7 cellular contexts compared by ENCODE assay signal in genomic region chr9:2087500-2088313, GRCh38.
DNase-seq lines count a peak whose midpoint lies in the region; ATAC-seq, FAIRE-seq and TF ChIP-seq lines count a peak whose summit lies in the region.

No MANE protein-coding gene starts in this region.

- WGBS in K562 (ENCODE audit: insufficient coverage, low coverage, missing lambda C conversion rate), result 77% methylated on average over 5 of the region's 6 CpGs
- 74% methylated on average over 6 of the region's 6 CpGs for WGBS in HepG2 (ENCODE audit: low lambda C conversion rate)

- FAIRE-seq in K562 (lab: Jason Lieb, UNC), result peak; percentile 19
- no peak for FAIRE-seq in HepG2 (lab: Jason Lieb, UNC)

- H3K9ac ChIP-seq in K562 (ENCODE audit: insufficient read depth in 1 of 2, low read depth in 2 of 2, low read length in 2 of 2) (no peak overlapping the region), HepG2 (ENCODE audit: insufficient read depth, low read depth, low read length) (no peak overlapping the region)

- H3K36me3 ChIP-seq in DOHH2 (ENCODE audit: control insufficient read depth, low read length) (peaks cover 94% of the 10 kb centered on the region), K562 (ENCODE audit: control insufficient read depth, insufficient read depth, low read length) (peaks cover 61% of the 10 kb centered on the region; the same call in 2 of the 3 replicates), HepG2 (replicated peaks in 1 of 2; ENCODE audit: control insufficient read depth in 1 of 2, insufficient read depth in 2 of 2, low read length in 2 of 2) (peaks cover 5 to 23% of the 10 kb centered on the region in 2 experiments; a peak in 4 of 5 replicates)

- H3K4me1 ChIP-seq in DOHH2 (ENCODE audit: control insufficient read depth, low read length) (no peaks in the 10 kb centered on the region), K562 (replicated peaks in 1 of 2; ENCODE audit: control insufficient read depth in 2 of 2, insufficient read depth in 2 of 2, low read length in 2 of 2) (no peaks in the 10 kb centered on the region), HepG2 (ENCODE audit: insufficient read depth, low read length) (no peaks in the 10 kb centered on the region)

- no peaks in the 10 kb centered on the region for H3K9me1 ChIP-seq in K562 (ENCODE audit: control insufficient read depth, insufficient read depth, low read length)

- no peak overlapping the region for H3K4me3 ChIP-seq in DOHH2 (ENCODE audit: low read length)
- H3K4me3 ChIP-seq in K562, result no peak overlapping the region
- H3K4me3 ChIP-seq in HepG2 (replicated peaks in 1 of 3; ENCODE audit: insufficient read depth in 1 of 3, low read depth in 2 of 3, low read length in 3 of 3), result no peak overlapping the region

- peak; percentile 43 to 52 for TF ChIP-seq RAD21 in K562 (CRISPR knock-in tag; conservative IDR thresholded peaks at IDR 0.05 in 1 of 2, IDR thresholded peaks at IDR 0.05 in 1 of 2)
- TF ChIP-seq RAD21 in HepG2 (CRISPR knock-in tag; IDR thresholded peaks at IDR 0.05), result no peak

- no peaks in the 10 kb centered on the region for H3K9me3 ChIP-seq in DOHH2 (ENCODE audit: control insufficient read depth, insufficient read depth, low read length)
- no peaks in the 10 kb centered on the region for H3K9me3 ChIP-seq in K562 (replicated peaks; ENCODE audit: control insufficient read depth, insufficient read depth, low read depth, low read length)
- no peaks in the 10 kb centered on the region for H3K9me3 ChIP-seq in HepG2 (ENCODE audit: low read length)

- TF ChIP-seq EP300 in K562 (IDR thresholded peaks at IDR 0.05; ENCODE audit: low read length), result no peak
- TF ChIP-seq EP300 in HepG2 (IDR thresholded peaks at IDR 0.05; ENCODE audit: low read depth in 2 of 2, low read length in 2 of 2), result no peak
- TF ChIP-seq EP300 in HepG2 (CRISPR knock-in tag; IDR thresholded peaks at IDR 0.05; ENCODE audit: borderline replicate concordance), result no peak

- H3K79me2 ChIP-seq in DOHH2 (ENCODE audit: control insufficient read depth, low read length) (no peaks in the 10 kb centered on the region), K562 (ENCODE audit: control insufficient read depth, insufficient read depth, low read length) (no peaks in the 10 kb centered on the region), HepG2 (ENCODE audit: insufficient read depth, low read length) (no peaks in the 10 kb centered on the region)

- intact Hi-C loops in K562 (cut with micrococcal nuclease) (loop anchor here (10.0 kb wide), 2 partner anchors 73 to 143 kb away; partner anchors contain the start of gene SMARCA2), HepG2 (cut with micrococcal nuclease; ENCODE audit: unreplicated experiment) (loop anchor here (5.0 kb wide), 2 partner anchors 165 to 215 kb away; no protein-coding TSS in a partner anchor)

- POLR2A ChIA-PET in K562 (lab: Yijun Ruan, JAX) (no interaction called here), HepG2 (lab: Yijun Ruan, JAX) (no interaction called here)

- TF ChIP-seq POLR2A in K562 (conservative IDR thresholded peaks at IDR 0.05) (no peak), HepG2 (IDR thresholded peaks at IDR 0.05; ENCODE audit: insufficient read depth in 1 of 2, low read depth in 2 of 2, low read length in 2 of 2) (no peak)

- peak; percentile 71 for ATAC-seq in GM19023 (IDR thresholded peaks at IDR 0.05; ENCODE audit: unreplicated experiment)
- peak; percentile 82 for ATAC-seq in HG03135 (IDR thresholded peaks at IDR 0.05; ENCODE audit: unreplicated experiment)
- ATAC-seq in K562, result peak; percentile 83
- ATAC-seq in HepG2, result peak; percentile 71

- no peak overlapping the region for H2AFZ ChIP-seq in K562 (ENCODE audit: low read depth, low read length)
- H2AFZ ChIP-seq in HepG2 (ENCODE audit: low read length), result no peak overlapping the region

- BruUV-seq in K562 (replicated peaks; lab: Mats Ljungman, UMichigan), result no TSS peak
- no TSS peak for BruUV-seq in HepG2 (replicated peaks; lab: Mats Ljungman, UMichigan)

- no peaks in the 10 kb centered on the region for H3F3A ChIP-seq in DOHH2 (ENCODE audit: control insufficient read depth, insufficient read depth)

- H3K4me2 ChIP-seq in DOHH2 (ENCODE audit: low read length) (no peak overlapping the region), K562 (ENCODE audit: insufficient read depth, low read length) (no peak overlapping the region), HepG2 (ENCODE audit: low read depth, low read length) (no peak overlapping the region)

- H3K9me2 ChIP-seq in DOHH2 (replicated peaks; ENCODE audit: control insufficient read depth, low read length), result no peaks in the 10 kb centered on the region

- H3K27me3 ChIP-seq in DOHH2 (ENCODE audit: control insufficient read depth, low read length), result no peaks in the 10 kb centered on the region
- H3K27me3 ChIP-seq in K562 (ENCODE audit: control insufficient read depth in 2 of 2, insufficient read depth in 2 of 2, low read length in 2 of 2), result no peaks in the 10 kb centered on the region
- no peaks in the 10 kb centered on the region for H3K27me3 ChIP-seq in HepG2 (ENCODE audit: control insufficient read depth in 1 of 2, insufficient read depth in 2 of 2, low read length in 2 of 2)

- no peak overlapping the region for H3K27ac ChIP-seq in DOHH2 (ENCODE audit: low read depth, low read length)
- H3K27ac ChIP-seq in K562 (ENCODE audit: extremely low read depth, low read depth, low read length), result no peak overlapping the region
- no peak overlapping the region for H3K27ac ChIP-seq in HepG2 (ENCODE audit: extremely low read length, insufficient read depth, low read length)

- CTCF ChIA-PET in K562 (lab: Yijun Ruan, JAX; ENCODE audit: low intra/inter-chr PET ratio), result no interaction called here
- CTCF ChIA-PET in HepG2 (lab: Yijun Ruan, JAX; ENCODE audit: low intra/inter-chr PET ratio, low total read pairs), result no interaction called here

- H4K20me1 ChIP-seq in DOHH2 (ENCODE audit: control insufficient read depth, insufficient read depth, low read depth, low read length), result no peaks in the 10 kb centered on the region
- no peaks in the 10 kb centered on the region for H4K20me1 ChIP-seq in K562 (replicated peaks; ENCODE audit: control insufficient read depth, insufficient read depth, low read length)
- H4K20me1 ChIP-seq in HepG2 (ENCODE audit: insufficient read depth, low read length), result no peaks in the 10 kb centered on the region

- peak; percentile 72 for DNase-seq in NCI-H69 (lab: John Stamatoyannopoulos, UW)
- peak; percentile 30 to 50 (median 40) for DNase-seq in K562 (ENCODE audit: extremely low read depth in 1 of 4, low spot score in 3 of 4)
- peak; percentile 25 for DNase-seq in HepG2 (ENCODE audit: low spot score)
- DNase-seq in DMS79 (lab: John Stamatoyannopoulos, UW), result no peak

- in situ Hi-C loops in K562 (cut with MboI) (no loop called here), HepG2 (cut with HindIII; ENCODE audit: extremely low pct_ligation_motif_present, low pct_unique_long_range_greater_than_20kb) (loop anchor here (10.0 kb wide), 1 partner anchor 163 kb away; no protein-coding TSS in a partner anchor)

- TF ChIP-seq CTCF in DOHH2 (IDR thresholded peaks at IDR 0.05; ENCODE audit: low read depth, low read length, poor library complexity, severe bottlenecking), result peak; percentile 83
- peak in 2 of 3 experiments; percentile 46 to 50; a peak in 3 of 6 replicates for TF ChIP-seq CTCF in K562 (IDR thresholded peaks at IDR 0.05 in 2 of 3, conservative IDR thresholded peaks at IDR 0.05 in 1 of 3; ENCODE audit: insufficient read depth in 2 of 3, low read depth in 1 of 3, low read length in 3 of 3)
- peak; percentile 58 for TF ChIP-seq CTCF in HepG2 (CRISPR knock-in tag; IDR thresholded peaks at IDR 0.05)

TF ChIP-seq in K562, 482 proteins besides CTCF, POLR2A, EP300 and RAD21 (continues in another document):
- TF ChIP-seq SMC3 (conservative IDR thresholded peaks at IDR 0.05; ENCODE audit: insufficient read depth, low read depth, low read length) (0 out of 2 replicates have a peak, but pooled peaks have one; percentile 16), PKNOX1 (IDR thresholded peaks at IDR 0.05) (peak; percentile 80)

TF ChIP-seq in HepG2, 621 proteins besides CTCF, POLR2A, EP300 and RAD21:
- TF ChIP-seq STAG1 (CRISPR knock-in tag; IDR thresholded peaks at IDR 0.05) (peak; percentile 46), IRF2 (CRISPR knock-in tag; IDR thresholded peaks at IDR 0.05) (no peak), RBM39 (IDR thresholded peaks at IDR 0.05; ENCODE audit: low read depth, low read length, poor library complexity, severe bottlenecking) (no peak), NKX3-1 (CRISPR knock-in tag; IDR thresholded peaks at IDR 0.05) (no peak)
